ENCODE assay signal across 14 cellular contexts in genomic region chr5:134794819-134795218, GRCh38. TPM values are rescaled to one million over a fixed set of nuclear protein-coding genes. Genes with fewer than 3 reads are reported as not detected.
DNase-seq lines count a peak whose midpoint lies in the region; ATAC-seq and TF ChIP-seq lines count a peak whose summit lies in the region.
"Had no signal": no experiment of that assay in that cellular context is flagged by ENCODE, and none has a peak within 500 bp of the region (broad histone marks: within the 10 kb centered on the region; RNA-seq: fewer than 3 reads in every experiment).

No MANE protein-coding gene starts in this region.

- H3K27me3 ChIP-seq in Caco-2 (replicated peaks; ENCODE audit: control insufficient read depth, insufficient read depth, low read length) (no peaks in the 10 kb centered on the region), uterus (no peaks in the 10 kb centered on the region)
- H3K27me3 ChIP-seq: BE2C had no signal

- no peak for ATAC-seq in GM21619 (IDR thresholded peaks at IDR 0.05; ENCODE audit: unreplicated experiment)

- H3K4me3 ChIP-seq in Caco-2 (ENCODE audit: low read depth, low read length) (no peak overlapping the region), HEK293 (ENCODE audit: low read depth, low read length) (no peak overlapping the region), uterus (no peak overlapping the region)

- H3K27me3 Mint-ChIP-seq in Caco-2 (ENCODE audit: insufficient read depth, unreplicated experiment), result no peaks in the 10 kb centered on the region
- H3K27me3 Mint-ChIP-seq in type B pancreatic cell, result no peaks in the 10 kb centered on the region
- H3K27me3 Mint-ChIP-seq: CD4-positive, CD25-positive, alpha-beta regulatory T cell; CD8-positive, alpha-beta memory T cell had no signal

- no TSS peak for BruUV-seq in Caco-2 (replicated peaks; lab: Mats Ljungman, UMichigan)

- peak overlapping the region; percentile 42 for H3K27ac Mint-ChIP-seq in Caco-2 (ENCODE audit: unreplicated experiment)
- H3K27ac Mint-ChIP-seq in type B pancreatic cell, result peak overlapping the region; percentile 5

- no peaks in the 10 kb centered on the region for H3K4me1 ChIP-seq in Caco-2
- no peaks in the 10 kb centered on the region for H3K4me1 ChIP-seq in HEK293 (ENCODE audit: control insufficient read depth, insufficient read depth, low read length)
- H3K4me1 ChIP-seq in uterus, result no peaks in the 10 kb centered on the region
- H3K4me1 ChIP-seq: BE2C had no signal

- H3K27ac ChIP-seq in HEK293 (ENCODE audit: extremely low read depth, low read depth, low read length) (no peak overlapping the region), epithelial cell of prostate (peak overlapping the region; percentile 49), uterus (no peak overlapping the region)

- no peak for TF ChIP-seq POLR2A in uterus (IDR thresholded peaks at IDR 0.05)

- H3K9me3 ChIP-seq in Caco-2 (no peaks in the 10 kb centered on the region), HEK293 (ENCODE audit: control insufficient read depth, insufficient read depth, low read depth, low read length) (no peaks in the 10 kb centered on the region), uterus (no peaks in the 10 kb centered on the region)
- H3K9me3 ChIP-seq: BE2C had no signal

- POLR2A ChIA-PET in Caco-2 (lab: Charles Lee), result no interaction called here
- POLR2A ChIA-PET in HEK293 (lab: Yijun Ruan, JAX), result interaction anchor here (0.6 kb wide), 1 partner anchor 36 kb away, joined by 4 read pairs; the partner anchor contains the start of gene DDX46

- TF ChIP-seq CTCF in Caco-2 (IDR thresholded peaks at IDR 0.05; ENCODE audit: insufficient read depth in 1 of 2, low read depth in 1 of 2, low read length in 1 of 2, severe bottlenecking in 1 of 2, unreplicated experiment in 1 of 2) (no peak), HEK293 (tag by site-specific recombination; IDR thresholded peaks at IDR 0.05) (no peak), type B pancreatic cell (conservative IDR thresholded peaks at IDR 0.05) (no peak), uterus (IDR thresholded peaks at IDR 0.05) (no peak)

- no peak overlapping the region for H3K4me3 Mint-ChIP-seq in Caco-2 (ENCODE audit: unreplicated experiment)
- H3K4me3 Mint-ChIP-seq in type B pancreatic cell, result no peak overlapping the region
- H3K4me3 Mint-ChIP-seq: CD4-positive, CD25-positive, alpha-beta regulatory T cell; CD8-positive, alpha-beta memory T cell; H9 had no signal

- H3K4me1 Mint-ChIP-seq in Caco-2 (ENCODE audit: low read depth, unreplicated experiment) (no peaks in the 10 kb centered on the region), type B pancreatic cell (ENCODE audit: unreplicated experiment) (no peaks in the 10 kb centered on the region)
- H3K4me1 Mint-ChIP-seq: CD4-positive, CD25-positive, alpha-beta regulatory T cell; CD8-positive, alpha-beta memory T cell; H9 had no signal

- H3K9me3 Mint-ChIP-seq in Caco-2 (ENCODE audit: unreplicated experiment), result no peaks in the 10 kb centered on the region
- H3K9me3 Mint-ChIP-seq in type B pancreatic cell, result no peaks in the 10 kb centered on the region
- H3K9me3 Mint-ChIP-seq: CD4-positive, CD25-positive, alpha-beta regulatory T cell; CD8-positive, alpha-beta memory T cell; H9 had no signal

- CTCF ChIA-PET in Caco-2 (lab: Charles Lee) (no interaction called here), HEK293 (lab: Yijun Ruan, JAX) (interaction anchor here (0.6 kb wide), 1 partner anchor 1169 kb away, joined by 3 read pairs; no protein-coding TSS in a partner anchor)

- H3K36me3 ChIP-seq in Caco-2 (ENCODE audit: control insufficient read depth, insufficient read depth, low read length), result no peaks in the 10 kb centered on the region
- H3K36me3 ChIP-seq in HEK293 (ENCODE audit: control insufficient read depth in 2 of 2, insufficient read depth in 1 of 2, low read length in 2 of 2), result peaks cover 92 to 93% of the 10 kb centered on the region in 2 experiments
- H3K36me3 ChIP-seq in uterus, result no peaks in the 10 kb centered on the region

- peaks cover 95% of the 10 kb centered on the region for H3K36me3 Mint-ChIP-seq in Caco-2 (ENCODE audit: insufficient read depth, unreplicated experiment)
- peaks cover 38% of the 10 kb centered on the region for H3K36me3 Mint-ChIP-seq in type B pancreatic cell

- intact Hi-C loops in Caco-2 (cut with micrococcal nuclease; ENCODE audit: unreplicated experiment), result no loop called here
- intact Hi-C loops in uterus (cut with DNase I; ENCODE audit: low total_unique reads), result no loop called here

- DNase-seq in Caco-2, result no peak
- no peak for DNase-seq in epithelial cell of prostate (ENCODE audit: low read depth, low spot score)
- DNase-seq in type B pancreatic cell (ENCODE audit: extremely low spot score, unreplicated experiment), result no peak
- DNase-seq in uterus, result no peak
- DNase-seq: ACHN; BE2C; C1 segment of cervical spinal cord; CD4-positive, CD25-positive, alpha-beta regulatory T cell; CD8-positive, alpha-beta memory T cell; COR-L47; GDM1; H9 had no signal

TF ChIP-seq in HEK293, 187 proteins besides CTCF, POLR2A, EP300 and RAD21:
- TF ChIP-seq ZFP41 (tag by site-specific recombination; IDR thresholded peaks at IDR 0.05; ENCODE audit: borderline replicate concordance), result no peak
- TF ChIP-seq ZNF114 (tag by site-specific recombination; IDR thresholded peaks at IDR 0.05), result no peak
- TF ChIP-seq SCRT1 (tag by site-specific recombination; IDR thresholded peaks at IDR 0.05; ENCODE audit: borderline replicate concordance), result 0 out of 2 replicates have a peak, but pooled peaks have one; percentile 57
- TF ChIP-seq ZNF488 (tag by site-specific recombination; IDR thresholded peaks at IDR 0.05), result no peak
- TF ChIP-seq SCRT2 (tag by site-specific recombination; IDR thresholded peaks at IDR 0.05), result peak; percentile 87
- TF ChIP-seq ZNF514 (tag by site-specific recombination; IDR thresholded peaks at IDR 0.05), result no peak
- no peak for TF ChIP-seq ZNF600 (tag by site-specific recombination; IDR thresholded peaks at IDR 0.05)
- no peak for TF ChIP-seq ZNF548 (tag by site-specific recombination; IDR thresholded peaks at IDR 0.05)

RNA-seq across cellular contexts. Expression of gene DDX46, which starts 36.2 kb away (rescaled TPM):
- total RNA-seq in Caco-2 (2022) (96.1 and 116 TPM in 2 replicates), type B pancreatic cell (ENCODE audit: low replicate concordance) (46.0 and 66.3 TPM in 2 replicates), uterus (10 to 100 TPM; 38.2 to 63.7 (median 47.6) TPM)

RNA-seq across cellular contexts. Expression of gene C5orf24, which starts 50.9 kb away (rescaled TPM):
- total RNA-seq in Caco-2 (2022), result 41.2 and 48.7 TPM in 2 replicates
- total RNA-seq in type B pancreatic cell (ENCODE audit: low replicate concordance), result 43.7 and 62.9 TPM in 2 replicates
- 10 to 100 TPM; 45.3 to 93.8 (median 58.3) TPM for total RNA-seq in uterus

RNA-seq across cellular contexts. Expression of gene CAMLG, which starts 56.5 kb away (rescaled TPM):
- total RNA-seq in Caco-2 (2022), result 26.6 and 30.9 TPM in 2 replicates
- total RNA-seq in type B pancreatic cell (ENCODE audit: low replicate concordance), result 30.5 and 39.4 TPM in 2 replicates
- 10 to 100 TPM; 44.7 to 56.6 (median 49.4) TPM for total RNA-seq in uterus
